Comparison of ENCODE assay signal across 8 cellular contexts in genomic region chr3:65342084-65342683, GRCh38.
DNase-seq lines count a peak whose midpoint lies in the region; ATAC-seq and TF ChIP-seq lines count a peak whose summit lies in the region.

No MANE protein-coding gene starts in this region.

- TF ChIP-seq POLR2A in transverse colon (IDR thresholded peaks at IDR 0.05) = no peak

- H3K36me3 ChIP-seq in Karpas-422 (ENCODE audit: insufficient read depth, low read length) (no peaks in the 10 kb centered on the region), iPS DF 6.9 (ENCODE audit: control insufficient read depth, insufficient read depth, low read length) (no peaks in the 10 kb centered on the region), transverse colon (no peaks in the 10 kb centered on the region)

- no peak overlapping the region for H3K9ac ChIP-seq in Karpas-422 (ENCODE audit: low read length)

- ATAC-seq in GM18858 (IDR thresholded peaks at IDR 0.05; ENCODE audit: unreplicated experiment) = peak; percentile 69
- ATAC-seq in activated CD8-positive, alpha-beta T cell treated with anti-CD3 and anti-CD28 coated beads, Interleukin-2, amount 10 ng/mL, durations not matched to agents 7 days and 5 days = no peak

- DNase-seq in AG10803 (ENCODE audit: low read depth) (peak; percentile 22), Karpas-422 (peak; percentile 85), iPS DF 6.9 (ENCODE audit: low read depth, low spot score) (peak; percentile 54), transverse colon (peak; percentile 61), foreskin melanocyte (no peak), NCI-H2227 (lab: John Stamatoyannopoulos, UW; ENCODE audit: unreplicated experiment) (no peak)
- DNase-seq in activated CD8-positive, alpha-beta T cell treated with anti-CD3 and anti-CD28 coated beads, Interleukin-2, amount 10 ng/mL, durations not matched to agents 7 days and 5 days = peak; percentile 31

- no peak overlapping the region for H3K27ac Mint-ChIP-seq in activated CD8-positive, alpha-beta T cell treated with anti-CD3 and anti-CD28 coated beads, Interleukin-2, amount 10 ng/mL, durations not matched to agents 7 days and 5 days

- H2AFZ ChIP-seq in Karpas-422 (ENCODE audit: low read length) = no peak overlapping the region

- no peak overlapping the region for H3K4me2 ChIP-seq in Karpas-422 (ENCODE audit: low read depth, low read length, poor library complexity, severe bottlenecking)

- TF ChIP-seq CTCF in AG10803 (conservative IDR thresholded peaks at IDR 0.05; ENCODE audit: low read length) (peak; percentile 55), transverse colon (IDR thresholded peaks at IDR 0.05) (peak; percentile 51 to 74 (median 61))

- H3K4me1 ChIP-seq in Karpas-422 (ENCODE audit: low read length) (no peaks in the 10 kb centered on the region), iPS DF 6.9 (ENCODE audit: control insufficient read depth, insufficient read depth, low read length) (peaks cover 1% of the 10 kb centered on the region; the same call in 1 of the 2 replicates), transverse colon (no peaks in the 10 kb centered on the region)

- H3K4me3 Mint-ChIP-seq in activated CD8-positive, alpha-beta T cell treated with anti-CD3 and anti-CD28 coated beads, Interleukin-2, amount 10 ng/mL, durations not matched to agents 7 days and 5 days = no peak overlapping the region

- H3K4me3 ChIP-seq in AG10803 (ENCODE audit: low read length) (no peak overlapping the region), Karpas-422 (ENCODE audit: low read length) (no peak overlapping the region), iPS DF 6.9 (ENCODE audit: low read length) (no peak overlapping the region), transverse colon (no peak overlapping the region)

- intact Hi-C loops in transverse colon (cut with DNase I; ENCODE audit: low total_unique reads) = no loop called here

- H3K9me3 Mint-ChIP-seq in activated CD8-positive, alpha-beta T cell treated with anti-CD3 and anti-CD28 coated beads, Interleukin-2, amount 10 ng/mL, durations not matched to agents 7 days and 5 days (ENCODE audit: insufficient read depth) = no peaks in the 10 kb centered on the region

- H3K27me3 ChIP-seq in Karpas-422 (ENCODE audit: low read length) (no peaks in the 10 kb centered on the region), iPS DF 6.9 (ENCODE audit: control insufficient read depth, insufficient read depth, low read length) (no peaks in the 10 kb centered on the region), transverse colon (no peaks in the 10 kb centered on the region)

- no peaks in the 10 kb centered on the region for H3K27me3 Mint-ChIP-seq in activated CD8-positive, alpha-beta T cell treated with anti-CD3 and anti-CD28 coated beads, Interleukin-2, amount 10 ng/mL, durations not matched to agents 7 days and 5 days (ENCODE audit: low read depth)

- in situ Hi-C loops in transverse colon (cut with MboI; ENCODE audit: low pct_ligation_motif_present in 1 of 4, low pct_unique_long_range_greater_than_20kb in 1 of 4, low sequenced_read_pairs in 3 of 4) = no loop called here

- POLR2A ChIA-PET in activated CD8-positive, alpha-beta T cell treated with anti-CD3 and anti-CD28 coated beads, Interleukin-2, amount 10 ng/mL, durations not matched to agents 7 days and 5 days (lab: Charles Lee) = no interaction called here

- no peaks in the 10 kb centered on the region for H3K9me2 ChIP-seq in Karpas-422 (replicated peaks; ENCODE audit: insufficient read depth, low read length)

- no peaks in the 10 kb centered on the region for H4K20me1 ChIP-seq in Karpas-422 (ENCODE audit: insufficient read depth, low read depth, low read length)

- no CpG with 5 or more reads among the region's 12 CpGs for WGBS in iPS DF 6.9 (ENCODE audit: insufficient coverage, insufficient read length)
- 74 to 79% methylated on average over 6 to 12 of the region's 12 CpGs for WGBS in transverse colon (ENCODE audit: low coverage in 1 of 2), 2 donors

- H3K27ac ChIP-seq in Karpas-422 (ENCODE audit: low read length) (no peak overlapping the region), iPS DF 6.9 (ENCODE audit: low read length) (no peak overlapping the region), transverse colon (no peak overlapping the region)

- no peaks in the 10 kb centered on the region for H3K36me3 Mint-ChIP-seq in activated CD8-positive, alpha-beta T cell treated with anti-CD3 and anti-CD28 coated beads, Interleukin-2, amount 10 ng/mL, durations not matched to agents 7 days and 5 days (ENCODE audit: low read depth)

- no peaks in the 10 kb centered on the region for H3K79me2 ChIP-seq in Karpas-422 (ENCODE audit: low read length)

- H3K4me1 Mint-ChIP-seq in activated CD8-positive, alpha-beta T cell treated with anti-CD3 and anti-CD28 coated beads, Interleukin-2, amount 10 ng/mL, durations not matched to agents 7 days and 5 days (ENCODE audit: low read depth) = no peaks in the 10 kb centered on the region

- CTCF ChIA-PET in activated CD8-positive, alpha-beta T cell treated with anti-CD3 and anti-CD28 coated beads, Interleukin-2, amount 10 ng/mL, durations not matched to agents 7 days and 5 days (lab: Charles Lee) = interaction anchor here (0.7 kb wide), 1 partner anchor 17 kb away, joined by 3 read pairs; no protein-coding TSS in a partner anchor

- no peak for TF ChIP-seq EP300 in transverse colon (IDR thresholded peaks at IDR 0.05; ENCODE audit: low read depth)

- H3K9me3 ChIP-seq in Karpas-422 (ENCODE audit: low read length) (no peaks in the 10 kb centered on the region), iPS DF 6.9 (ENCODE audit: control insufficient read depth, insufficient read depth, low read length) (no peaks in the 10 kb centered on the region), transverse colon (no peaks in the 10 kb centered on the region)

Comparison
In these comparisons a context has a peak if more than half of its experiments do, and no peak if none do; other contexts are left out.
1. DNase-seq: peak in AG10803 (single experiment), Karpas-422 (single experiment), activated CD8-positive, alpha-beta T cell treated with anti-CD3 and anti-CD28 coated beads, Interleukin-2, amount 10 ng/mL, durations not matched to agents 7 days and 5 days (single experiment), iPS DF 6.9 (single experiment) and transverse colon (single experiment); none in foreskin melanocyte (single experiment) and NCI-H2227 (single experiment).